1 cellular context compared by ENCODE assay signal in genomic region chr6:10847684-10848083, GRCh38.
TF ChIP-seq lines count a peak whose summit lies in the region.

No MANE protein-coding gene starts in this region.

TF ChIP-seq in HepG2, 621 proteins besides CTCF, POLR2A, EP300 and RAD21:
- TF ChIP-seq FOXK2 (IDR thresholded peaks at IDR 0.05), result no peak
- TF ChIP-seq ZEB1 (IDR thresholded peaks at IDR 0.05; ENCODE audit: insufficient replicate concordance, low read depth), result no peak
- no peak for TF ChIP-seq ZNF275 (CRISPR knock-in tag; IDR thresholded peaks at IDR 0.05; ENCODE audit: borderline replicate concordance)
- peak; percentile 22; the same call in 1 of the 2 replicates for TF ChIP-seq STAG1 (CRISPR knock-in tag; IDR thresholded peaks at IDR 0.05)
- TF ChIP-seq SMAD3 (CRISPR knock-in tag; IDR thresholded peaks at IDR 0.05), result no peak
- no peak for TF ChIP-seq RARG (CRISPR knock-in tag; IDR thresholded peaks at IDR 0.05; ENCODE audit: low read depth)
- no peak for TF ChIP-seq NFE2L1 (CRISPR knock-in tag; IDR thresholded peaks at IDR 0.05; ENCODE audit: borderline replicate concordance)
- no peak for TF ChIP-seq ZNF282 (IDR thresholded peaks at IDR 0.05; ENCODE audit: partially characterized antibody)
- TF ChIP-seq HES4 (CRISPR knock-in tag; IDR thresholded peaks at IDR 0.05; ENCODE audit: borderline replicate concordance), result no peak
